ENCODE assay signal across 21 cellular contexts in genomic region chr20:13333036-13333435, GRCh38.
"Had no signal": no experiment of that assay in that cellular context is flagged by ENCODE, and none has a peak within 500 bp of the region (broad histone marks: within the 10 kb centered on the region; RNA-seq: fewer than 3 reads in every experiment).

No MANE protein-coding gene starts in this region.

- H3K36me3 ChIP-seq: thyroid gland, upper lobe of right lung had no signal

- ATAC-seq: activated CD4-positive, alpha-beta T cell treated with anti-CD3 and anti-CD28 coated beads for 36 hours; left ventricle myocardium superior; natural killer cell treated with Interleukin-12 subunit alpha and Interleukin-12 subunit beta and Interleukin-15 and Interleukin-18, amount 100 ng/mL, for 72 hours; upper lobe of right lung had no signal

- H3K36me3 Mint-ChIP-seq: activated CD4-positive, alpha-beta memory T cell treated with anti-CD3 and anti-CD28 coated beads for 36 hours; activated naive CD4-positive, alpha-beta T cell treated with anti-CD3 and anti-CD28 coated beads, Interleukin-2, amount 10 ng/mL, durations not matched to agents 7 days and 5 days; natural killer cell treated with Interleukin-12 subunit alpha and Interleukin-12 subunit beta and Interleukin-15 and Interleukin-18, amount 100 ng/mL, for 72 hours had no signal

- H3K9me3 Mint-ChIP-seq: activated B cell treated with CpG ODN at 0.5 μM for 24 hours; activated naive CD4-positive, alpha-beta T cell treated with anti-CD3 and anti-CD28 coated beads, Interleukin-2, amount 10 ng/mL, durations not matched to agents 7 days and 5 days; natural killer cell treated with Interleukin-12 subunit alpha and Interleukin-12 subunit beta and Interleukin-15 and Interleukin-18, amount 100 ng/mL, for 72 hours; T-helper 1 cell treated with Interleukin-12 subunit alpha and Interleukin-12 subunit beta and Interleukin-4 antibody, amounts not matched to agents 30 μg/mL and 1 μg/mL, for 36 hours had no signal

- H3K27me3 Mint-ChIP-seq: activated B cell treated with CpG ODN at 0.5 μM for 24 hours; activated naive CD4-positive, alpha-beta T cell treated with anti-CD3 and anti-CD28 coated beads, Interleukin-2, amount 10 ng/mL, durations not matched to agents 7 days and 5 days had no signal

- H3K27ac Mint-ChIP-seq: activated B cell treated with CpG ODN at 0.5 μM for 24 hours; activated CD4-positive, alpha-beta memory T cell treated with anti-CD3 and anti-CD28 coated beads for 36 hours; activated CD4-positive, alpha-beta T cell treated with anti-CD3 and anti-CD28 coated beads for 36 hours; activated naive CD4-positive, alpha-beta T cell treated with anti-CD3 and anti-CD28 coated beads, Interleukin-2, amount 10 ng/mL, durations not matched to agents 7 days and 5 days; natural killer cell treated with Interleukin-12 subunit alpha and Interleukin-12 subunit beta and Interleukin-15 and Interleukin-18, amount 100 ng/mL, for 72 hours; T-helper 1 cell treated with Interleukin-12 subunit alpha and Interleukin-12 subunit beta and Interleukin-4 antibody, amounts not matched to agents 30 μg/mL and 1 μg/mL, for 36 hours had no signal

- H3K4me3 ChIP-seq: thyroid gland, upper lobe of right lung had no signal

- H3K9me3 ChIP-seq: thyroid gland, upper lobe of right lung had no signal

- H3K4me1 ChIP-seq: thyroid gland, upper lobe of right lung had no signal

- H3K4me3 Mint-ChIP-seq: activated B cell treated with CpG ODN at 0.5 μM for 24 hours; activated CD4-positive, alpha-beta memory T cell treated with anti-CD3 and anti-CD28 coated beads for 36 hours; activated CD4-positive, alpha-beta T cell treated with anti-CD3 and anti-CD28 coated beads for 36 hours; activated naive CD4-positive, alpha-beta T cell treated with anti-CD3 and anti-CD28 coated beads, Interleukin-2, amount 10 ng/mL, durations not matched to agents 7 days and 5 days; natural killer cell treated with Interleukin-12 subunit alpha and Interleukin-12 subunit beta and Interleukin-15 and Interleukin-18, amount 100 ng/mL, for 72 hours; T-helper 1 cell treated with Interleukin-12 subunit alpha and Interleukin-12 subunit beta and Interleukin-4 antibody, amounts not matched to agents 30 μg/mL and 1 μg/mL, for 36 hours had no signal

- H3K27me3 ChIP-seq: thyroid gland, upper lobe of right lung had no signal

- H3K27ac ChIP-seq: thyroid gland, upper lobe of right lung had no signal

- H3K4me1 Mint-ChIP-seq: activated B cell treated with CpG ODN at 0.5 μM for 24 hours; activated naive CD4-positive, alpha-beta T cell treated with anti-CD3 and anti-CD28 coated beads, Interleukin-2, amount 10 ng/mL, durations not matched to agents 7 days and 5 days had no signal

- DNase-seq: activated B cell treated with CpG ODN at 0.5 μM for 24 hours; activated CD4-positive, alpha-beta memory T cell treated with anti-CD3 and anti-CD28 coated beads for 36 hours; activated CD4-positive, alpha-beta T cell treated with anti-CD3 and anti-CD28 coated beads for 36 hours; activated effector memory CD4-positive, alpha-beta T cell treated with anti-CD3 and anti-CD28 coated beads, Interleukin-2, amount 50 U/mL, for 16 hours; activated naive CD4-positive, alpha-beta T cell treated with anti-CD3 and anti-CD28 coated beads, Interleukin-2, amount 10 ng/mL, durations not matched to agents 7 days and 5 days; activated T-cell treated with anti-CD3 and anti-CD28 coated beads, Interleukin-2, amount 50 U/mL, for 48 hours; amygdala; erythroblast; left ventricle myocardium superior; mammary epithelial cell; posterior cingulate gyrus; retina; stimulated activated CD4-positive, alpha-beta T cell treated with anti-CD3 and anti-CD28 coated beads, Interleukin-2, amount 100 ng/mL, for 48 hours; stimulated activated CD8-positive, alpha-beta memory T cell treated with anti-CD3 and anti-CD28 coated beads, Interleukin-4, amount 100 ng/mL, for 48 hours; stimulated activated naive CD4-positive, alpha-beta T cell; substantia nigra; T1000; upper lobe of right lung had no signal
